8 cellular contexts compared by ENCODE assay signal in the genomic region with DNA sequence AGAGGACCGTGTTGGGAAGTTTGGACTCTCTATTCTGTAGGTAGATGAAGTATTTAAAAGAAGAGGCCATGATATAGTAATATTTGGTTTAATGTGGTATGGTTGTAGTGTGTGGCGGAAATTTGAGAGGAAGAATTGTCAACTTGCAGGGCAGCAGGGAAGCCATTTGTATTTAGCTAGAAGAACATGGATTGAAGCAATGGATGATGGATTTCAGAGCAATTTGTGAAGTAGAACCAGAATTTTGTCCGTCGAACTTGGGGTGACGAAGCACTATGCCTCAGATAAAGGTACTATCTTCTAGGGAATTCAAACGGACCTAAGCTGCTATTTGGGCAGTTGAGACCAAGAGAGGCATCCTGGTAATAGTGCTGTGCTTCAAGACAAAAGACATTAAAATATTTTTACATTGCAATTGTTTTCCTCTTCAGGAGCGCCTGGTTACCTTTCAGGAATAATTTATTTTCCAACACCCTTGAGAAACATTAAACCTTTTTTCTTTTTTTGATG. TPM values are rescaled to one million over a fixed set of nuclear protein-coding genes. Genes with fewer than 3 reads are reported as not detected.
DNase-seq lines count a peak whose midpoint lies in the region; ATAC-seq and TF ChIP-seq lines count a peak whose summit lies in the region.

No MANE protein-coding gene starts in this region.

- ATAC-seq in HG02938 (IDR thresholded peaks at IDR 0.05; ENCODE audit: unreplicated experiment) (peak; percentile 6), GM19324 (IDR thresholded peaks at IDR 0.05; ENCODE audit: low FRiP score, unreplicated experiment) (no peak), mucosa of descending colon (no peak), GM21529 (IDR thresholded peaks at IDR 0.05; ENCODE audit: unreplicated experiment) (no peak)
- ATAC-seq in naive thymus-derived CD4-positive, alpha-beta T cell: no peak

- no peaks in the 10 kb centered on the region for H3K27me3 ChIP-seq in naive thymus-derived CD4-positive, alpha-beta T cell (ENCODE audit: control insufficient read depth in 2 of 2, insufficient read depth in 2 of 2, low read length in 2 of 2)

- CTCF ChIA-PET in naive thymus-derived CD4-positive, alpha-beta T cell (lab: Charles Lee): interaction anchor here (0.8 to 1.6 kb wide), 2 partner anchors 12 to 28 kb away, joined by 3 read pairs; a partner anchor contains a TSS

- TF ChIP-seq CTCF in CD14-positive monocyte (IDR thresholded peaks at IDR 0.05): no peak
- TF ChIP-seq CTCF in mucosa of descending colon (IDR thresholded peaks at IDR 0.05): no peak

- H3K4me1 ChIP-seq in naive thymus-derived CD4-positive, alpha-beta T cell (ENCODE audit: control insufficient read depth in 2 of 2, insufficient read depth in 2 of 2, low read length in 2 of 2): peaks cover 17 to 21% of the 10 kb centered on the region in 2 donors
- H3K4me1 ChIP-seq in mucosa of descending colon (ENCODE audit: low read depth): no peaks in the 10 kb centered on the region

- H3K9me3 Mint-ChIP-seq in CD14-positive monocyte: peaks cover 0 to 5% (median 2%) of the 10 kb centered on the region in 7 donors
- H3K9me3 Mint-ChIP-seq in naive thymus-derived CD4-positive, alpha-beta T cell: peaks cover 0 to 7% (median 2%) of the 10 kb centered on the region in 11 donors

- peaks cover 8 to 14% of the 10 kb centered on the region in 2 donors for H3K36me3 Mint-ChIP-seq in CD14-positive monocyte
- peaks cover 0 to 14% (median under 1%) of the 10 kb centered on the region in 5 donors for H3K36me3 Mint-ChIP-seq in naive thymus-derived CD4-positive, alpha-beta T cell

- H3K36me3 ChIP-seq in naive thymus-derived CD4-positive, alpha-beta T cell (ENCODE audit: control insufficient read depth in 2 of 3, insufficient read depth in 3 of 3, low read length in 3 of 3): peaks cover 0 to 6% (median 0%) of the 10 kb centered on the region in 3 experiments
- no peaks in the 10 kb centered on the region for H3K36me3 ChIP-seq in mucosa of descending colon (ENCODE audit: low read depth)

- no peaks in the 10 kb centered on the region for H3K9me3 ChIP-seq in naive thymus-derived CD4-positive, alpha-beta T cell (ENCODE audit: control insufficient read depth in 2 of 3, low read length in 3 of 3)
- no peaks in the 10 kb centered on the region for H3K9me3 ChIP-seq in mucosa of descending colon

- no peak for DNase-seq in CD14-positive monocyte (ENCODE audit: low spot score)
- no peak for DNase-seq in naive thymus-derived CD4-positive, alpha-beta T cell
- DNase-seq in mucosa of descending colon: no peak
- no peak for DNase-seq in NK-92 (lab: John Stamatoyannopoulos, UW; ENCODE audit: unreplicated experiment)

- POLR2A ChIA-PET in naive thymus-derived CD4-positive, alpha-beta T cell (lab: Charles Lee): interaction anchor here (0.9 to 2.6 kb wide), 10 partner anchors 9 to 585 kb away, joined by 3 to 13 read pairs (median 5); a partner anchor contains a TSS

- peak overlapping the region; percentile 43 for H3K4me3 ChIP-seq in naive thymus-derived CD4-positive, alpha-beta T cell (ENCODE audit: low read length)
- no peak overlapping the region for H3K4me3 ChIP-seq in mucosa of descending colon

- peaks cover 40% of the 10 kb centered on the region for H3K4me1 Mint-ChIP-seq in CD14-positive monocyte
- peaks cover 28 to 53% (median 42%) of the 10 kb centered on the region in 7 donors for H3K4me1 Mint-ChIP-seq in naive thymus-derived CD4-positive, alpha-beta T cell

- H3K4me3 Mint-ChIP-seq in CD14-positive monocyte: peak overlapping the region in 1 of 2 donors; percentile 75
- peak overlapping the region; percentile 80 to 97 (median 93) for H3K4me3 Mint-ChIP-seq in naive thymus-derived CD4-positive, alpha-beta T cell

- peaks cover 0 to 9% (median 0%) of the 10 kb centered on the region in 3 donors for H3K27me3 Mint-ChIP-seq in CD14-positive monocyte (ENCODE audit: low read depth in 3 of 3)
- no peaks in the 10 kb centered on the region for H3K27me3 Mint-ChIP-seq in naive thymus-derived CD4-positive, alpha-beta T cell

- peak overlapping the region; percentile 65 for H3K27ac ChIP-seq in angular gyrus (ENCODE audit: low read depth, low read length)
- H3K27ac ChIP-seq in naive thymus-derived CD4-positive, alpha-beta T cell (ENCODE audit: low read depth, low read length): no peak overlapping the region

- intact Hi-C loops in CD14-positive monocyte (cut with micrococcal nuclease): loop anchor here (5.0 to 10.0 kb wide), 3 partner anchors 174 to 652 kb away; a partner anchor contains a TSS
- intact Hi-C loops in naive thymus-derived CD4-positive, alpha-beta T cell (cut with micrococcal nuclease): loop anchor here (1.0 to 10.0 kb wide), 19 partner anchors 10 to 1388 kb away; a partner anchor contains a TSS
- intact Hi-C loops in mucosa of descending colon (cut with DNase I, micrococcal nuclease): loop anchor here in 1 of 2 donors (10.0 kb wide), 1 partner anchor 72 kb away; no protein-coding TSS in a partner anchor

- H3K27ac Mint-ChIP-seq in CD14-positive monocyte: peak overlapping the region in 6 of 7 donors; percentile 67 to 98 (median 94)
- H3K27ac Mint-ChIP-seq in naive thymus-derived CD4-positive, alpha-beta T cell: peak overlapping the region; percentile 57 to 96 (median 90)

RNA-seq across cellular contexts. Expression of a gene that starts 0.6 kb away (rescaled TPM):
- 10 to 100 TPM; 38.3 to 43.0 TPM for polyA plus RNA-seq in CD14-positive monocyte
- 10 to 100 TPM; 20.5 to 37.9 (median 34.1) TPM for total RNA-seq in naive thymus-derived CD4-positive, alpha-beta T cell
- 10 to 100 TPM; 19.4 to 30.3 TPM for polyA plus RNA-seq in naive thymus-derived CD4-positive, alpha-beta T cell
- 10 to 100 TPM; 38.9 to 61.3 (median 51.0) TPM for total RNA-seq in mucosa of descending colon

RNA-seq across cellular contexts. Expression of a gene that starts 28.7 kb away (rescaled TPM):
- 1 to 10 TPM; 1.8 to 2.0 TPM for polyA plus RNA-seq in CD14-positive monocyte
- 10 to 100 TPM; 11.6 to 32.1 (median 26.8) TPM for total RNA-seq in naive thymus-derived CD4-positive, alpha-beta T cell
- 10 to 100 TPM; 11.4 to 17.5 TPM for polyA plus RNA-seq in naive thymus-derived CD4-positive, alpha-beta T cell
- 10 to 100 TPM in 2 of 3 donors, 1 to 10 TPM in 1; 6.9 to 19.1 (median 14.2) TPM for total RNA-seq in mucosa of descending colon

RNA-seq across cellular contexts. Expression of a gene that starts 28.9 kb away (rescaled TPM):
- polyA plus RNA-seq in CD14-positive monocyte: 1 to 10 TPM; 6.0 to 6.3 TPM
- 1 to 10 TPM; 1.3 to 5.1 (median 2.9) TPM for total RNA-seq in naive thymus-derived CD4-positive, alpha-beta T cell
- polyA plus RNA-seq in naive thymus-derived CD4-positive, alpha-beta T cell: 1 to 10 TPM; 2.2 to 3.4 TPM
- 10 to 100 TPM in 1 of 3 donors, 1 to 10 TPM in 2; 2.4 to 11.2 (median 4.4) TPM for total RNA-seq in mucosa of descending colon
